ENCODE assay signal across 18 cellular contexts in the genomic region with DNA sequence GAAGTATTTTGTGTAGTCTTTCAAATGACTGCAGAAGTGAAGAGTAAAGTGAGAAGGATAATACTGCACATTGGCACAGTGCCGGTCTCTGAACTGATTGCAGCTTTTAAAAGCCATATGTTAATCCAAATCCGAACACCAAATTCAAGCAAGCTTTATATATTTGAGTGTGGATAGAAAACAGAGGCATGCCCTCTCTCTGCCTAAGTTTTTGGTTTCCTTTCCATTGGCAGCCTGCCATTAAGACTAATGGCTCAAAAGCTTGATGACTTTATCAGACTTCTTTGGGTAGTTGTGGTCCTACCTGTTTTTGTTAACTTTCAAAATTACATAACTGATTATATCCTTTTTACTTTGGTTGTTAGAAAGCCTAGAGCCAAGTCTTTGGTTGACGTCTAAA.
DNase-seq lines count a peak whose midpoint lies in the region; ATAC-seq and TF ChIP-seq lines count a peak whose summit lies in the region.
"Had no signal": no experiment of that assay in that cellular context is flagged by ENCODE, and none has a peak within 500 bp of the region (broad histone marks: within the 10 kb centered on the region; RNA-seq: fewer than 3 reads in every experiment).

No MANE protein-coding gene starts in this region.

- intact Hi-C loops in esophagus muscularis mucosa (cut with DNase I): no loop called here
- intact Hi-C loops in activated CD4-positive, alpha-beta T cell treated with anti-CD3 and anti-CD28 coated beads, Interleukin-2, amount 10 ng/mL, durations not matched to agents 24 days and 14 days (cut with micrococcal nuclease): no loop called here

- no peak for TF ChIP-seq CTCF in cardiac muscle cell (IDR thresholded peaks at IDR 0.05; ENCODE audit: low read depth, low read length)
- TF ChIP-seq CTCF in right atrium auricular region (IDR thresholded peaks at IDR 0.05): no peak
- no peak for TF ChIP-seq CTCF in RWPE2 (IDR thresholded peaks at IDR 0.05; ENCODE audit: poor library complexity, severe bottlenecking)
- TF ChIP-seq CTCF in esophagus muscularis mucosa (IDR thresholded peaks at IDR 0.05): no peak
- TF ChIP-seq CTCF in type B pancreatic cell (conservative IDR thresholded peaks at IDR 0.05): no peak

- no peaks in the 10 kb centered on the region for H3K4me1 Mint-ChIP-seq in type B pancreatic cell (ENCODE audit: unreplicated experiment)
- H3K4me1 Mint-ChIP-seq in activated CD4-positive, alpha-beta T cell treated with anti-CD3 and anti-CD28 coated beads, Interleukin-2, amount 10 ng/mL, durations not matched to agents 24 days and 14 days: peaks cover 2% of the 10 kb centered on the region

- DNase-seq in cardiac muscle cell (ENCODE audit: low read depth in 1 of 2, low spot score in 1 of 2) (no peak), right atrium auricular region (ENCODE audit: low spot score) (no peak), RWPE2 (ENCODE audit: low spot score) (no peak), esophagus muscularis mucosa (ENCODE audit: extremely low spot score) (peak; percentile 17), type B pancreatic cell (ENCODE audit: extremely low spot score, unreplicated experiment) (no peak), MG63 (no peak)
- DNase-seq in activated CD4-positive, alpha-beta T cell treated with anti-CD3 and anti-CD28 coated beads, Interleukin-2, amount 10 ng/mL, durations not matched to agents 24 days and 14 days: no peak
- DNase-seq: activated CD8-positive, alpha-beta T cell treated with anti-CD3 and anti-CD28 coated beads for 36 hours; CD8-positive, alpha-beta T cell; colonic mucosa; Karpas-422; kidney glomerular epithelial cell; NCI-H146; retina; T-helper 1 cell; WERI-Rb-1 had no signal

- ATAC-seq in RWPE2 (ENCODE audit: low read depth) (no peak), HG02884 (IDR thresholded peaks at IDR 0.05; ENCODE audit: unreplicated experiment) (no peak)
- ATAC-seq: activated CD8-positive, alpha-beta T cell treated with anti-CD3 and anti-CD28 coated beads for 36 hours; CD8-positive, alpha-beta T cell had no signal

- no peaks in the 10 kb centered on the region for H3K4me1 ChIP-seq in cardiac muscle cell (ENCODE audit: low read depth)
- H3K4me1 ChIP-seq in right atrium auricular region: no peaks in the 10 kb centered on the region
- H3K4me1 ChIP-seq in RWPE2 (ENCODE audit: insufficient read depth, poor library complexity, severe bottlenecking): peaks cover 24% of the 10 kb centered on the region
- no peaks in the 10 kb centered on the region for H3K4me1 ChIP-seq in esophagus muscularis mucosa
- H3K4me1 ChIP-seq: colonic mucosa had no signal

- H3K9me3 ChIP-seq in cardiac muscle cell (ENCODE audit: low read depth) (no peaks in the 10 kb centered on the region), right atrium auricular region (no peaks in the 10 kb centered on the region), RWPE2 (ENCODE audit: severe bottlenecking) (no peaks in the 10 kb centered on the region), esophagus muscularis mucosa (no peaks in the 10 kb centered on the region), MG63 (no peaks in the 10 kb centered on the region)
- H3K9me3 ChIP-seq: colonic mucosa had no signal

- peaks cover 45% of the 10 kb centered on the region for H3K36me3 Mint-ChIP-seq in type B pancreatic cell
- no peaks in the 10 kb centered on the region for H3K36me3 Mint-ChIP-seq in activated CD4-positive, alpha-beta T cell treated with anti-CD3 and anti-CD28 coated beads, Interleukin-2, amount 10 ng/mL, durations not matched to agents 24 days and 14 days (ENCODE audit: low read depth)
- H3K36me3 Mint-ChIP-seq: CD8-positive, alpha-beta T cell had no signal

- H3K9me3 Mint-ChIP-seq in type B pancreatic cell: no peaks in the 10 kb centered on the region
- no peaks in the 10 kb centered on the region for H3K9me3 Mint-ChIP-seq in activated CD4-positive, alpha-beta T cell treated with anti-CD3 and anti-CD28 coated beads, Interleukin-2, amount 10 ng/mL, durations not matched to agents 24 days and 14 days
- H3K9me3 Mint-ChIP-seq: activated CD8-positive, alpha-beta T cell treated with anti-CD3 and anti-CD28 coated beads for 36 hours; CD8-positive, alpha-beta T cell had no signal

- no peaks in the 10 kb centered on the region for H3K27me3 ChIP-seq in cardiac muscle cell
- no peaks in the 10 kb centered on the region for H3K27me3 ChIP-seq in right atrium auricular region
- H3K27me3 ChIP-seq in RWPE2 (ENCODE audit: insufficient read depth, poor library complexity, severe bottlenecking): no peaks in the 10 kb centered on the region
- H3K27me3 ChIP-seq in esophagus muscularis mucosa: peaks cover 0 to 9% (median 0%) of the 10 kb centered on the region in 4 donors
- no peaks in the 10 kb centered on the region for H3K27me3 ChIP-seq in MG63
- H3K27me3 ChIP-seq: colonic mucosa had no signal

- H3K4me3 ChIP-seq in cardiac muscle cell: no peak overlapping the region
- no peak overlapping the region for H3K4me3 ChIP-seq in right atrium auricular region
- no peak overlapping the region for H3K4me3 ChIP-seq in RWPE2 (ENCODE audit: severe bottlenecking)
- H3K4me3 ChIP-seq in esophagus muscularis mucosa: no peak overlapping the region
- H3K4me3 ChIP-seq in MG63: no peak overlapping the region
- H3K4me3 ChIP-seq: colonic mucosa had no signal

- H3K27ac Mint-ChIP-seq in type B pancreatic cell: peak overlapping the region; percentile 25
- H3K27ac Mint-ChIP-seq in activated CD4-positive, alpha-beta T cell treated with anti-CD3 and anti-CD28 coated beads, Interleukin-2, amount 10 ng/mL, durations not matched to agents 24 days and 14 days: no peak overlapping the region
- H3K27ac Mint-ChIP-seq: activated CD8-positive, alpha-beta T cell treated with anti-CD3 and anti-CD28 coated beads for 36 hours; CD8-positive, alpha-beta T cell had no signal

- 74% methylated on average over 3 of the region's 3 CpGs for WGBS in esophagus muscularis mucosa

- TF ChIP-seq POLR2A in esophagus muscularis mucosa (IDR thresholded peaks at IDR 0.05; ENCODE audit: low read depth): no peak

- no peak for TF ChIP-seq EP300 in esophagus muscularis mucosa (IDR thresholded peaks at IDR 0.05)

- no peak overlapping the region for H3K4me3 Mint-ChIP-seq in type B pancreatic cell
- H3K4me3 Mint-ChIP-seq in activated CD4-positive, alpha-beta T cell treated with anti-CD3 and anti-CD28 coated beads, Interleukin-2, amount 10 ng/mL, durations not matched to agents 24 days and 14 days: no peak overlapping the region
- H3K4me3 Mint-ChIP-seq: activated CD8-positive, alpha-beta T cell treated with anti-CD3 and anti-CD28 coated beads for 36 hours; CD8-positive, alpha-beta T cell; neural crest cell had no signal

- H3K36me3 ChIP-seq in cardiac muscle cell: peaks cover 71% of the 10 kb centered on the region
- H3K36me3 ChIP-seq in right atrium auricular region: peaks cover 4% of the 10 kb centered on the region
- H3K36me3 ChIP-seq in RWPE2 (ENCODE audit: low read depth): peaks cover 90% of the 10 kb centered on the region
- peaks cover 0 to 9% (median 0%) of the 10 kb centered on the region in 4 donors for H3K36me3 ChIP-seq in esophagus muscularis mucosa
- peaks cover 76% of the 10 kb centered on the region for H3K36me3 ChIP-seq in MG63
- H3K36me3 ChIP-seq: colonic mucosa had no signal

- H3K27ac ChIP-seq in cardiac muscle cell (peak overlapping the region; percentile 16), right atrium auricular region (no peak overlapping the region), RWPE2 (ENCODE audit: poor library complexity, severe bottlenecking) (peak overlapping the region; percentile 93), esophagus muscularis mucosa (replicated peaks in 1 of 4) (no peak overlapping the region)
- H3K27ac ChIP-seq: colonic mucosa, WERI-Rb-1 had no signal

- H3K27me3 Mint-ChIP-seq in type B pancreatic cell: no peaks in the 10 kb centered on the region
- peaks cover 8% of the 10 kb centered on the region for H3K27me3 Mint-ChIP-seq in activated CD4-positive, alpha-beta T cell treated with anti-CD3 and anti-CD28 coated beads, Interleukin-2, amount 10 ng/mL, durations not matched to agents 24 days and 14 days
- H3K27me3 Mint-ChIP-seq: activated CD8-positive, alpha-beta T cell treated with anti-CD3 and anti-CD28 coated beads for 36 hours had no signal

Comparison
In these comparisons a context has a peak if more than half of its experiments do, and no peak if none do; other contexts are left out.
1. H3K27ac ChIP-seq: peak in cardiac muscle cell (single experiment) and RWPE2 (single experiment); none in right atrium auricular region (0 of 2) and esophagus muscularis mucosa (0 of 4).